8 cellular contexts compared by ENCODE assay signal in genomic region chr14:76947078-76947837, GRCh38.
A peak's percentile ranks its signal among the peaks of the same experiment; 100 is the strongest.
DNase-seq lines count a peak whose midpoint lies in the region; ATAC-seq lines count a peak whose summit lies in the region.

No MANE protein-coding gene starts in this region.

- DNase-seq in A172 (ENCODE audit: low spot score) (peak; percentile 82), NCI-H2196 treated with DMSO at 0.1 percent for 48 hours (lab: John Stamatoyannopoulos, UW; ENCODE audit: unreplicated experiment) (peak; percentile 99), cerebellar cortex (ENCODE audit: low spot score) (peak; percentile 86), kidney glomerular epithelial cell (lab: John Stamatoyannopoulos, UW) (peak; percentile 82)
- peak; percentile 68 to 72 for DNase-seq in stimulated activated CD4-positive, alpha-beta T cell treated with anti-CD3 and anti-CD28 coated beads, Interleukin-1b, Interleukin-23, amount 100 ng/mL, for 4 hours (ENCODE audit: low read depth in 2 of 2)

- ATAC-seq in GM18870 (IDR thresholded peaks at IDR 0.05; ENCODE audit: unreplicated experiment) (peak; percentile 44), HG03108 (IDR thresholded peaks at IDR 0.05; ENCODE audit: unreplicated experiment) (peak; percentile 79)
- peak; percentile 91 to 93 for ATAC-seq in activated CD4-positive, CD25-positive, alpha-beta regulatory T cell treated with anti-CD3 and anti-CD28 coated beads, Interleukin-2, amount 50 U/mL, for 24 hours

Comparison
In these comparisons a context has a peak if more than half of its experiments do, and no peak if none do; other contexts are left out.
1. Peak in every context shown above with its lines: DNase-seq and ATAC-seq.